ENCODE assay signal across 8 cellular contexts in the genomic region with DNA sequence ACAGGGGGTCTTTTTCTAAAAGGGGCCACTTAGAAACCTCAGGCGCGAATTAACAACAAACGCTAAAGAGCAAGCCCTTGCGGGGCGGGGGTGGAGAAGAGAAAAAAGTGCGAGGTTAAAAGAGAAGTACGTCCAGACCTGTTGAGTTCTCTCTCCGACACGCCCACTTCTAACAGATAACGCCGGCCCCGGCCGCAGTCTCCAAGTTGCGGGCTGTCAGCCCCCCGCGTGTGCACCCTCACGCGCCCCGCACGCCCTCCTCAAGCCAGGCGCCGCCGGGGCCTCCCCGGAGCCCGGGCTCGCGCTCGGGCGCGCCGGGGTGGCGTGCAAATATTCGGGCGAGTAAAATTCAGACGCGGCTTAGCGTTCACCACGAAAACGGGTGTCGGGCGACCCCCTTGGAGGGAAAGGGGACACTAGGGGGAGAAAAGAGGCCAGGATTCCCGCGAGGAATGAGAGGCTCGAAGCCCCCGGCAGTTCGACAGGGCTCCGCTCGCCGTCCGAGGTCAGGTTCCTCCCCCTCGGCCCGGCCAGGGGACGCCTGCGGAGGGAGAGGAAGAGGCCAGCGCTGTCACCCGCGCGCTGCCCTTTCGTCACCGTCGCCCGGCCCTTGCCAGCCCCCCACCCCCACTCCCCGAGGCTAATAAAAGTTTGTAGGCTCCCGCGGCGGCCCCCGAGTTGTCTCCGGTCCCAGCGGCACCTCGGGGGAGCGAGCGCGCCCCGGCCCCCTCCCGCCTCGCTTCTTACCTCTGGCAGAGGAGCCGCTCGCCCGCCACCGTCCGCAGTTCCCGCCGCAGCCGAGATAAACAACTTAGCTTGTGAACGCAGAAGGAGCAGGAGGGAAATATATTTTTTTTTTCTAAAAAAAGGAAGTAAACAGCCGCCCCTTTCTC. TPM values are rescaled to one million over a fixed set of nuclear protein-coding genes. Genes with fewer than 3 reads are reported as not detected.
DNase-seq lines count a peak whose midpoint lies in the region; ATAC-seq, FAIRE-seq and TF ChIP-seq lines count a peak whose summit lies in the region.

No MANE protein-coding gene starts in this region.

- peak overlapping the region; percentile 78 for H3K27ac Mint-ChIP-seq in activated T-helper 17 cell treated with anti-CD3 and anti-CD28 coated beads, Interleukin-2, amount 50 U/mL, for 72 hours
- peak overlapping the region; percentile 85 to 99 (median 96) for H3K27ac Mint-ChIP-seq in naive B cell

- peaks cover 3 to 43% (median 30%) of the 10 kb centered on the region in 4 donors for H3K4me1 ChIP-seq in stomach

- no peak for ATAC-seq in activated T-helper 17 cell treated with anti-CD3 and anti-CD28 coated beads, Interleukin-2, amount 50 U/mL, for 72 hours (replicated peaks)
- ATAC-seq in naive B cell (ENCODE audit: low read depth in 2 of 2) (peak; percentile 2 to 4), GM18867 (IDR thresholded peaks at IDR 0.05; ENCODE audit: unreplicated experiment) (no peak)

- 0 to 1% (median 0%) methylated on average over 56 to 86 of the region's 86 CpGs for WGBS in stomach, 5 donors

- 0 out of 2 replicates have a peak, but pooled peaks have one; percentile 18 for TF ChIP-seq POLR2A in H54 (IDR thresholded peaks at IDR 0.05; ENCODE audit: low read depth, low read length)
- TF ChIP-seq POLR2A in stomach (IDR thresholded peaks at IDR 0.05) = no peak

- peak overlapping the region; percentile 90 for H3K4me3 Mint-ChIP-seq in activated T-helper 17 cell treated with anti-CD3 and anti-CD28 coated beads, Interleukin-2, amount 50 U/mL, for 72 hours
- H3K4me3 Mint-ChIP-seq in naive B cell = peak overlapping the region; percentile 85 to 98 (median 94)

- peaks cover 35% of the 10 kb centered on the region for H3K4me1 Mint-ChIP-seq in activated T-helper 17 cell treated with anti-CD3 and anti-CD28 coated beads, Interleukin-2, amount 50 U/mL, for 72 hours
- peaks cover 36 to 53% (median 46%) of the 10 kb centered on the region in 3 donors for H3K4me1 Mint-ChIP-seq in naive B cell

- peaks cover 0 to 9% (median 0%) of the 10 kb centered on the region in 4 donors for H3K36me3 ChIP-seq in stomach

- H3K9me3 ChIP-seq in stomach = no peaks in the 10 kb centered on the region

- H3K36me3 Mint-ChIP-seq in activated T-helper 17 cell treated with anti-CD3 and anti-CD28 coated beads, Interleukin-2, amount 50 U/mL, for 72 hours (ENCODE audit: low read depth) = peaks cover 44% of the 10 kb centered on the region
- peaks cover 8 to 21% of the 10 kb centered on the region in 2 donors for H3K36me3 Mint-ChIP-seq in naive B cell

- FAIRE-seq in H54 (lab: Jason Lieb, UNC) = no peak

- H3K27ac ChIP-seq in stomach = peak overlapping the region; percentile 92 to 100 (median 99)

- no peaks in the 10 kb centered on the region for H3K27me3 Mint-ChIP-seq in activated T-helper 17 cell treated with anti-CD3 and anti-CD28 coated beads, Interleukin-2, amount 50 U/mL, for 72 hours
- no peaks in the 10 kb centered on the region for H3K27me3 Mint-ChIP-seq in naive B cell

- no peak for TF ChIP-seq EP300 in stomach (IDR thresholded peaks at IDR 0.05)

- DNase-seq in AG08396 (ENCODE audit: low spot score) (peak; percentile 47), H54 (ENCODE audit: insufficient read length, low spot score) (no peak), fibroblast of mammary gland (ENCODE audit: low read depth) (peak; percentile 37), naive B cell (peak; percentile 62), stomach (peak; percentile 67)

- no peaks in the 10 kb centered on the region for H3K9me3 Mint-ChIP-seq in activated T-helper 17 cell treated with anti-CD3 and anti-CD28 coated beads, Interleukin-2, amount 50 U/mL, for 72 hours
- peaks cover 0 to 6% (median 0%) of the 10 kb centered on the region in 7 donors for H3K9me3 Mint-ChIP-seq in naive B cell

- TF ChIP-seq CTCF in fibroblast of mammary gland (conservative IDR thresholded peaks at IDR 0.05; ENCODE audit: control insufficient read depth, insufficient read depth, low read depth, low read length) = no peak
- no peak for TF ChIP-seq CTCF in stomach (IDR thresholded peaks at IDR 0.05)

- peak overlapping the region; percentile 88 for H3K4me3 ChIP-seq in fibroblast of mammary gland (ENCODE audit: control insufficient read depth, low read depth, low read length)
- H3K4me3 ChIP-seq in stomach = peak overlapping the region; percentile 68 to 92 (median 78)

- intact Hi-C loops in stomach (cut with DNase I; ENCODE audit: low total_unique reads) = loop anchor here (10.0 kb wide), 1 partner anchor 388 kb away; no protein-coding TSS in a partner anchor

- H3K27me3 ChIP-seq in stomach = no peaks in the 10 kb centered on the region

TF ChIP-seq in PFSK-1, 5 proteins besides CTCF, POLR2A, EP300 and RAD21:
- TF ChIP-seq TAF1 (IDR thresholded peaks at IDR 0.05; ENCODE audit: borderline replicate concordance, insufficient read depth, low read length) (no peak), SIN3A (IDR thresholded peaks at IDR 0.05; ENCODE audit: borderline replicate concordance, insufficient read depth, low read length) (peak; percentile 2; the same call in 1 of the 2 replicates), FOXP2 (optimal IDR thresholded peaks at IDR 0.05; ENCODE audit: borderline replicate concordance, extremely low read depth, extremely low read length, insufficient read depth) (no peak)
- TF ChIP-seq, protein P1, sequence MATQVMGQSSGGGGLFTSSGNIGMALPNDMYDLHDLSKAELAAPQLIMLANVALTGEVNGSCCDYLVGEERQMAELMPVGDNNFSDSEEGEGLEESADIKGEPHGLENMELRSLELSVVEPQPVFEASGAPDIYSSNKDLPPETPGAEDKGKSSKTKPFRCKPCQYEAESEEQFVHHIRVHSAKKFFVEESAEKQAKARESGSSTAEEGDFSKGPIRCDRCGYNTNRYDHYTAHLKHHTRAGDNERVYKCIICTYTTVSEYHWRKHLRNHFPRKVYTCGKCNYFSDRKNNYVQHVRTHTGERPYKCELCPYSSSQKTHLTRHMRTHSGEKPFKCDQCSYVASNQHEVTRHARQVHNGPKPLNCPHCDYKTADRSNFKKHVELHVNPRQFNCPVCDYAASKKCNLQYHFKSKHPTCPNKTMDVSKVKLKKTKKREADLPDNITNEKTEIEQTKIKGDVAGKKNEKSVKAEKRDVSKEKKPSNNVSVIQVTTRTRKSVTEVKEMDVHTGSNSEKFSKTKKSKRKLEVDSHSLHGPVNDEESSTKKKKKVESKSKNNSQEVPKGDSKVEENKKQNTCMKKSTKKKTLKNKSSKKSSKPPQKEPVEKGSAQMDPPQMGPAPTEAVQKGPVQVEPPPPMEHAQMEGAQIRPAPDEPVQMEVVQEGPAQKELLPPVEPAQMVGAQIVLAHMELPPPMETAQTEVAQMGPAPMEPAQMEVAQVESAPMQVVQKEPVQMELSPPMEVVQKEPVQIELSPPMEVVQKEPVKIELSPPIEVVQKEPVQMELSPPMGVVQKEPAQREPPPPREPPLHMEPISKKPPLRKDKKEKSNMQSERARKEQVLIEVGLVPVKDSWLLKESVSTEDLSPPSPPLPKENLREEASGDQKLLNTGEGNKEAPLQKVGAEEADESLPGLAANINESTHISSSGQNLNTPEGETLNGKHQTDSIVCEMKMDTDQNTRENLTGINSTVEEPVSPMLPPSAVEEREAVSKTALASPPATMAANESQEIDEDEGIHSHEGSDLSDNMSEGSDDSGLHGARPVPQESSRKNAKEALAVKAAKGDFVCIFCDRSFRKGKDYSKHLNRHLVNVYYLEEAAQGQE (IDR thresholded peaks at IDR 0.05; ENCODE audit: insufficient read depth in 1 of 2, low read depth in 2 of 2, low read length in 2 of 2) = no peak

RNA-seq across cellular contexts. Expression of a gene that starts 0.8 kb away (rescaled TPM):
- 20.4 TPM for polyA plus RNA-seq in PFSK-1 (2012; ENCODE audit: insufficient read length, low read depth)
- total RNA-seq in activated T-helper 17 cell treated with anti-CD3 and anti-CD28 coated beads, Interleukin-2, amount 50 U/mL, for 72 hours = 10 to 100 TPM; 33.2 to 48.3 TPM
- polyA plus RNA-seq in naive B cell (ENCODE audit: low read depth in 6 of 6) (100 to 1,000 TPM in 5 of 6 donors, 10 to 100 TPM in 1; 87.7 to 150 (median 106) TPM), stomach (10 to 100 TPM; 11.5 to 18.6 (median 12.9) TPM)
- 10 to 100 TPM in 4 of 5 donors, 1 to 10 TPM in 1; 6.4 to 82.8 (median 52.6) TPM for total RNA-seq in stomach

Comparison
In these comparisons a context has a peak if more than half of its experiments do, and no peak if none do; other contexts are left out.
1. ATAC-seq: peak in naive B cell (2 of 2); none in activated T-helper 17 cell treated with anti-CD3 and anti-CD28 coated beads, Interleukin-2, amount 50 U/mL, for 72 hours (single experiment) and GM18867 (single experiment).